ENCODE assay signal across 22 cellular contexts in the genomic region with DNA sequence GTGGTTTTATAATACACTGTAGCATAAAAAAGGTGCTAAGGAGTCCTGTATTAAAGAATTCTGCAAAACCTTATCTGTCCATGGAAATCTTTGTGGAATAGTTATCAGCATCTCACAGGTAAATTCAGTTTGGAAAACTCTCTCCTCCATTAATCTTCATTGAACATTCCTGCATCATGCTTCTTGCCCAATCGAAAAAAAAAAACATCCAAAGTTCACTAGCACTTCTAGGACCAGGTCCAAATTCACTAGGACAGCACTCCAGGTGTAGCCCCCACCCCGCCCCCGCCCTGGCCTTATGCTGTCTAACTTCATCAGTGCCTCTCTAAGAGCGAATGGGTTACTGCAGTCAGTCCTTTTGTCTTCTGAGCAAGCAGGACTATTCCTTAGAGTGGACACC.
DNase-seq lines count a peak whose midpoint lies in the region; ATAC-seq, FAIRE-seq and TF ChIP-seq lines count a peak whose summit lies in the region.
"Had no signal": no experiment of that assay in that cellular context is flagged by ENCODE, and none has a peak within 500 bp of the region (broad histone marks: within the 10 kb centered on the region; RNA-seq: fewer than 3 reads in every experiment).

No MANE protein-coding gene starts in this region.

- H3K9ac ChIP-seq in PC-3 (ENCODE audit: low read length) (no peak overlapping the region), liver (ENCODE audit: low read depth in 1 of 2, low read length in 2 of 2) (no peak overlapping the region)
- H3K9ac ChIP-seq: BLaER1 treated with 17β-estradiol and CSF1 and Interleukin-3, amounts not matched to agents 10 nM and 100 nM had no signal

- peak; percentile 42; the same call in 1 of the 2 replicates for ATAC-seq in PC-3
- ATAC-seq in left lobe of liver = peak; percentile 65
- no peak for ATAC-seq in HG03571 (IDR thresholded peaks at IDR 0.05; ENCODE audit: unreplicated experiment)
- no peak for ATAC-seq in GM19467 (IDR thresholded peaks at IDR 0.05; ENCODE audit: unreplicated experiment)
- no peak for ATAC-seq in GM19463 (IDR thresholded peaks at IDR 0.05; ENCODE audit: unreplicated experiment)
- ATAC-seq: A549; CD8-positive, alpha-beta T cell had no signal

- H3F3A ChIP-seq in PC-3 (ENCODE audit: low read length, unreplicated experiment) = no peaks in the 10 kb centered on the region

- BruUV-seq in PC-3 (replicated peaks; lab: Mats Ljungman, UMichigan) = no TSS peak

- H3K36me3 ChIP-seq in PC-3 (ENCODE audit: low read depth, low read length) (no peaks in the 10 kb centered on the region), liver (ENCODE audit: control insufficient read depth in 4 of 4, insufficient read depth in 3 of 4, low read depth in 1 of 4, low read length in 3 of 4) (peaks cover 0 to 26% (median 21%) of the 10 kb centered on the region in 4 donors), small intestine (ENCODE audit: control insufficient read depth in 2 of 2, insufficient read depth in 2 of 2, low read length in 2 of 2) (peaks cover 0 to 18% of the 10 kb centered on the region in 2 donors)

- POLR2A ChIA-PET in PC-3 (lab: Charles Lee; ENCODE audit: unreplicated experiment) = interaction anchor here (0.6 to 0.7 kb wide), 2 partner anchors 109 to 216 kb away, joined by 7 to 17 read pairs; no protein-coding TSS in a partner anchor

- TF ChIP-seq RAD21 in liver (IDR thresholded peaks at IDR 0.05) = peak in 1 of 2 donors; percentile 45

- 34% methylated on average over 4 of the region's 4 CpGs for WGBS in liver
- 25 to 81% (median 60%) methylated on average over 4 of the region's 4 CpGs for WGBS in small intestine, 3 donors

- no peak for TF ChIP-seq CTCF in PC-3 (conservative IDR thresholded peaks at IDR 0.05; ENCODE audit: low read depth, low read length)
- no peak for TF ChIP-seq CTCF in liver (IDR thresholded peaks at IDR 0.05; ENCODE audit: low read depth, low read length, missing input control)

- no peaks in the 10 kb centered on the region for H3K79me2 ChIP-seq in PC-3 (ENCODE audit: low read length)

- intact Hi-C loops in PC-3 (cut with micrococcal nuclease) = no loop called here

- no peak for DNase-seq in PC-3
- no peak for DNase-seq in left lobe of liver (ENCODE audit: low spot score)
- DNase-seq in small intestine = peak; percentile 33
- DNase-seq: AML-193; Caco-2; Calu3; CD4-positive, alpha-beta T cell; CD8-positive, alpha-beta T cell; DMS79 treated with DMSO at 0.1 percent for 48 hours; GF-D8 had no signal

- CTCF ChIA-PET in PC-3 (lab: Charles Lee) = interaction anchor here (0.6 kb wide), 2 partner anchors 25 to 1483 kb away, joined by 4 to 5 read pairs; no protein-coding TSS in a partner anchor

- H3K27me3 ChIP-seq in PC-3 (ENCODE audit: low read length) = no peaks in the 10 kb centered on the region
- no peaks in the 10 kb centered on the region for H3K27me3 ChIP-seq in liver (ENCODE audit: control insufficient read depth in 4 of 4, insufficient read depth in 4 of 4, low read length in 3 of 4)
- H3K27me3 ChIP-seq in small intestine (ENCODE audit: control insufficient read depth in 2 of 2, insufficient read depth in 2 of 2, low read length in 2 of 2) = no peaks in the 10 kb centered on the region
- H3K27me3 ChIP-seq: BLaER1 treated with 17β-estradiol and CSF1 and Interleukin-3, amounts not matched to agents 10 nM and 100 nM had no signal

- no peak for FAIRE-seq in small intestine (lab: Jason Lieb, UNC)
- FAIRE-seq: A549, D721Med, G401.6, GM12891, GM19239 had no signal

- no peaks in the 10 kb centered on the region for H3K4me1 ChIP-seq in PC-3 (ENCODE audit: insufficient read depth, low read length)
- peaks cover 5 to 26% (median 21%) of the 10 kb centered on the region in 4 donors for H3K4me1 ChIP-seq in liver (ENCODE audit: control insufficient read depth in 4 of 4, insufficient read depth in 4 of 4, low read length in 3 of 4)
- H3K4me1 ChIP-seq in small intestine (ENCODE audit: control insufficient read depth in 2 of 2, insufficient read depth in 1 of 2, low read depth in 1 of 2, low read length in 1 of 2) = peaks cover 0 to 5% of the 10 kb centered on the region in 2 donors
- H3K4me1 ChIP-seq: A549; BLaER1 treated with 17β-estradiol and CSF1 and Interleukin-3, amounts not matched to agents 10 nM and 100 nM; Caco-2 had no signal

- H3K27ac ChIP-seq in PC-3 (ENCODE audit: low read length) (no peak overlapping the region), liver (ENCODE audit: low read depth in 1 of 2, low read length in 2 of 2) (peak overlapping the region; percentile 62 to 68), small intestine (ENCODE audit: low read depth in 1 of 2, low read length in 1 of 2) (no peak overlapping the region)
- H3K27ac ChIP-seq: 22Rv1; A549; BLaER1 treated with 17β-estradiol and CSF1 and Interleukin-3, amounts not matched to agents 10 nM and 100 nM; C4-2B had no signal

- H3K9me2 ChIP-seq in PC-3 (replicated peaks; ENCODE audit: low read length) = no peaks in the 10 kb centered on the region

- H2AFZ ChIP-seq in PC-3 (ENCODE audit: low read length) = no peak overlapping the region

- no peak overlapping the region for H3K4me3 ChIP-seq in PC-3 (ENCODE audit: low read length)
- H3K4me3 ChIP-seq in liver (ENCODE audit: low read depth in 1 of 3, low read length in 3 of 3) = no peak overlapping the region
- H3K4me3 ChIP-seq in small intestine (ENCODE audit: low read depth in 1 of 2, low read length in 2 of 2) = no peak overlapping the region
- H3K4me3 ChIP-seq: A549; BLaER1 treated with 17β-estradiol and CSF1 and Interleukin-3, amounts not matched to agents 10 nM and 100 nM had no signal

- H3K4me2 ChIP-seq in PC-3 (ENCODE audit: low read length) = no peak overlapping the region
- H3K4me2 ChIP-seq: A549; BLaER1 treated with 17β-estradiol and CSF1 and Interleukin-3, amounts not matched to agents 10 nM and 100 nM had no signal

- no peaks in the 10 kb centered on the region for H4K20me1 ChIP-seq in PC-3 (ENCODE audit: low read length)
- H4K20me1 ChIP-seq: BLaER1 treated with 17β-estradiol and CSF1 and Interleukin-3, amounts not matched to agents 10 nM and 100 nM had no signal

- H3K9me3 ChIP-seq in PC-3 (ENCODE audit: low read length) (no peaks in the 10 kb centered on the region), liver (ENCODE audit: control insufficient read depth in 4 of 4, low read length in 3 of 4) (no peaks in the 10 kb centered on the region), small intestine (ENCODE audit: control insufficient read depth, low read depth) (no peaks in the 10 kb centered on the region)
- H3K9me3 ChIP-seq: A549; BLaER1 treated with 17β-estradiol and CSF1 and Interleukin-3, amounts not matched to agents 10 nM and 100 nM; Caco-2 had no signal

TF ChIP-seq in liver, 16 proteins besides CTCF, POLR2A, EP300 and RAD21:
- TF ChIP-seq EGR1 (IDR thresholded peaks at IDR 0.05; ENCODE audit: low read depth in 2 of 2) = peak; percentile 87 to 88
- TF ChIP-seq SP1 (IDR thresholded peaks at IDR 0.05) = peak; percentile 63
- peak; percentile 87 to 93 for TF ChIP-seq HNF4A (conservative IDR thresholded peaks at IDR 0.05)
- peak; percentile 69 for TF ChIP-seq HNF4G (IDR thresholded peaks at IDR 0.05)
- peak; percentile 67 to 76 for TF ChIP-seq RXRA (IDR thresholded peaks at IDR 0.05)
- peak in 1 of 2 donors; percentile 36 for TF ChIP-seq JUND (IDR thresholded peaks at IDR 0.05)
- TF ChIP-seq REST (IDR thresholded peaks at IDR 0.05) = peak; percentile 38
- no peak for TF ChIP-seq MAX (IDR thresholded peaks at IDR 0.05)
- TF ChIP-seq YY1 (IDR thresholded peaks at IDR 0.05) = peak; percentile 79
- TF ChIP-seq ATF3 (IDR thresholded peaks at IDR 0.05) = no peak

Comparison
In these comparisons a context has a peak if more than half of its experiments do, and no peak if none do; other contexts are left out.
1. ATAC-seq: peak in PC-3 (single experiment) and left lobe of liver (single experiment); none in HG03571 (single experiment), GM19467 (single experiment) and GM19463 (single experiment).
2. H3K27ac ChIP-seq: peak in liver (2 of 2); none in PC-3 (single experiment) and small intestine (0 of 2).